1 cellular context compared by ENCODE assay signal in the genomic region with DNA sequence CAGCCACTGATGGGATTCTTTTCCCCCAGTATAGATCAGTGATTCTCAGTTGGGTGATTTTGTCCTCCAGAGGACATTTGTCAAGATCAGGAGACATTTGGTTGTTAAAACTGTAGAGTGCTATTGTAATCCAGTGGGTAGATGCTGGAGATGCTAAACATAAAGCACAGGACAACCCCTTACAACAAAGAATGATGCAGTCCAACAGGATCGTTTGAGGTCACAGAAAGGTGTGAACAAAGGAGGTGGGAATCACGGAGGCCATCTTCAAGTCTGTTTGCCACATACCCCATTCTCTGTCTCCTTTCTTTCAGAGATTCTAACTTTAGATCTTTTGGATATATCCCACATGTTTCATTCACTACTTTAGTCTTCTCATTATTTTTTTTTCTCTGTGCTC.
TF ChIP-seq lines count a peak whose summit lies in the region.

No MANE protein-coding gene starts in this region.

TF ChIP-seq in K562, 482 proteins besides CTCF, POLR2A, EP300 and RAD21:
- TF ChIP-seq, protein P1, sequence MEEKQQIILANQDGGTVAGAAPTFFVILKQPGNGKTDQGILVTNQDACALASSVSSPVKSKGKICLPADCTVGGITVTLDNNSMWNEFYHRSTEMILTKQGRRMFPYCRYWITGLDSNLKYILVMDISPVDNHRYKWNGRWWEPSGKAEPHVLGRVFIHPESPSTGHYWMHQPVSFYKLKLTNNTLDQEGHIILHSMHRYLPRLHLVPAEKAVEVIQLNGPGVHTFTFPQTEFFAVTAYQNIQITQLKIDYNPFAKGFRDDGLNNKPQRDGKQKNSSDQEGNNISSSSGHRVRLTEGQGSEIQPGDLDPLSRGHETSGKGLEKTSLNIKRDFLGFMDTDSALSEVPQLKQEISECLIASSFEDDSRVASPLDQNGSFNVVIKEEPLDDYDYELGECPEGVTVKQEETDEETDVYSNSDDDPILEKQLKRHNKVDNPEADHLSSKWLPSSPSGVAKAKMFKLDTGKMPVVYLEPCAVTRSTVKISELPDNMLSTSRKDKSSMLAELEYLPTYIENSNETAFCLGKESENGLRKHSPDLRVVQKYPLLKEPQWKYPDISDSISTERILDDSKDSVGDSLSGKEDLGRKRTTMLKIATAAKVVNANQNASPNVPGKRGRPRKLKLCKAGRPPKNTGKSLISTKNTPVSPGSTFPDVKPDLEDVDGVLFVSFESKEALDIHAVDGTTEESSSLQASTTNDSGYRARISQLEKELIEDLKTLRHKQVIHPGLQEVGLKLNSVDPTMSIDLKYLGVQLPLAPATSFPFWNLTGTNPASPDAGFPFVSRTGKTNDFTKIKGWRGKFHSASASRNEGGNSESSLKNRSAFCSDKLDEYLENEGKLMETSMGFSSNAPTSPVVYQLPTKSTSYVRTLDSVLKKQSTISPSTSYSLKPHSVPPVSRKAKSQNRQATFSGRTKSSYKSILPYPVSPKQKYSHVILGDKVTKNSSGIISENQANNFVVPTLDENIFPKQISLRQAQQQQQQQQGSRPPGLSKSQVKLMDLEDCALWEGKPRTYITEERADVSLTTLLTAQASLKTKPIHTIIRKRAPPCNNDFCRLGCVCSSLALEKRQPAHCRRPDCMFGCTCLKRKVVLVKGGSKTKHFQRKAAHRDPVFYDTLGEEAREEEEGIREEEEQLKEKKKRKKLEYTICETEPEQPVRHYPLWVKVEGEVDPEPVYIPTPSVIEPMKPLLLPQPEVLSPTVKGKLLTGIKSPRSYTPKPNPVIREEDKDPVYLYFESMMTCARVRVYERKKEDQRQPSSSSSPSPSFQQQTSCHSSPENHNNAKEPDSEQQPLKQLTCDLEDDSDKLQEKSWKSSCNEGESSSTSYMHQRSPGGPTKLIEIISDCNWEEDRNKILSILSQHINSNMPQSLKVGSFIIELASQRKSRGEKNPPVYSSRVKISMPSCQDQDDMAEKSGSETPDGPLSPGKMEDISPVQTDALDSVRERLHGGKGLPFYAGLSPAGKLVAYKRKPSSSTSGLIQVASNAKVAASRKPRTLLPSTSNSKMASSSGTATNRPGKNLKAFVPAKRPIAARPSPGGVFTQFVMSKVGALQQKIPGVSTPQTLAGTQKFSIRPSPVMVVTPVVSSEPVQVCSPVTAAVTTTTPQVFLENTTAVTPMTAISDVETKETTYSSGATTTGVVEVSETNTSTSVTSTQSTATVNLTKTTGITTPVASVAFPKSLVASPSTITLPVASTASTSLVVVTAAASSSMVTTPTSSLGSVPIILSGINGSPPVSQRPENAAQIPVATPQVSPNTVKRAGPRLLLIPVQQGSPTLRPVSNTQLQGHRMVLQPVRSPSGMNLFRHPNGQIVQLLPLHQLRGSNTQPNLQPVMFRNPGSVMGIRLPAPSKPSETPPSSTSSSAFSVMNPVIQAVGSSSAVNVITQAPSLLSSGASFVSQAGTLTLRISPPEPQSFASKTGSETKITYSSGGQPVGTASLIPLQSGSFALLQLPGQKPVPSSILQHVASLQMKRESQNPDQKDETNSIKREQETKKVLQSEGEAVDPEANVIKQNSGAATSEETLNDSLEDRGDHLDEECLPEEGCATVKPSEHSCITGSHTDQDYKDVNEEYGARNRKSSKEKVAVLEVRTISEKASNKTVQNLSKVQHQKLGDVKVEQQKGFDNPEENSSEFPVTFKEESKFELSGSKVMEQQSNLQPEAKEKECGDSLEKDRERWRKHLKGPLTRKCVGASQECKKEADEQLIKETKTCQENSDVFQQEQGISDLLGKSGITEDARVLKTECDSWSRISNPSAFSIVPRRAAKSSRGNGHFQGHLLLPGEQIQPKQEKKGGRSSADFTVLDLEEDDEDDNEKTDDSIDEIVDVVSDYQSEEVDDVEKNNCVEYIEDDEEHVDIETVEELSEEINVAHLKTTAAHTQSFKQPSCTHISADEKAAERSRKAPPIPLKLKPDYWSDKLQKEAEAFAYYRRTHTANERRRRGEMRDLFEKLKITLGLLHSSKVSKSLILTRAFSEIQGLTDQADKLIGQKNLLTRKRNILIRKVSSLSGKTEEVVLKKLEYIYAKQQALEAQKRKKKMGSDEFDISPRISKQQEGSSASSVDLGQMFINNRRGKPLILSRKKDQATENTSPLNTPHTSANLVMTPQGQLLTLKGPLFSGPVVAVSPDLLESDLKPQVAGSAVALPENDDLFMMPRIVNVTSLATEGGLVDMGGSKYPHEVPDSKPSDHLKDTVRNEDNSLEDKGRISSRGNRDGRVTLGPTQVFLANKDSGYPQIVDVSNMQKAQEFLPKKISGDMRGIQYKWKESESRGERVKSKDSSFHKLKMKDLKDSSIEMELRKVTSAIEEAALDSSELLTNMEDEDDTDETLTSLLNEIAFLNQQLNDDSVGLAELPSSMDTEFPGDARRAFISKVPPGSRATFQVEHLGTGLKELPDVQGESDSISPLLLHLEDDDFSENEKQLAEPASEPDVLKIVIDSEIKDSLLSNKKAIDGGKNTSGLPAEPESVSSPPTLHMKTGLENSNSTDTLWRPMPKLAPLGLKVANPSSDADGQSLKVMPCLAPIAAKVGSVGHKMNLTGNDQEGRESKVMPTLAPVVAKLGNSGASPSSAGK (IDR thresholded peaks at IDR 0.05), result no peak
- peak; percentile 39; the same call in 1 of the 2 replicates for TF ChIP-seq POLR2AphosphoS5 (IDR thresholded peaks at IDR 0.05; ENCODE audit: control insufficient read depth, insufficient read depth, low read depth, low read length)
- TF ChIP-seq SMARCC2 (IDR thresholded peaks at IDR 0.05; ENCODE audit: low read depth), result no peak
